In genomic region chr18:59918320-59918755, GRCh38 we compare ENCODE assay signal across 8 cellular contexts. TPM values are rescaled to one million over a fixed set of nuclear protein-coding genes. Genes with fewer than 3 reads are reported as not detected.
A peak's percentile ranks its signal among the peaks of the same experiment; 100 is the strongest.
DNase-seq lines count a peak whose midpoint lies in the region; ATAC-seq and TF ChIP-seq lines count a peak whose summit lies in the region.

No MANE protein-coding gene starts in this region.

- H3K27me3 ChIP-seq in left lung (no peaks in the 10 kb centered on the region), brain microvascular endothelial cell (replicated peaks) (no peaks in the 10 kb centered on the region)

- H3K4me3 ChIP-seq in left lung (no peak overlapping the region), brain microvascular endothelial cell (ENCODE audit: low read depth, low read length) (no peak overlapping the region)

- DNase-seq in CD1c-positive myeloid dendritic cell (ENCODE audit: extremely low spot score), result peak; percentile 55
- peak; percentile 75 for DNase-seq in NCI-H2107 treated with DMSO at 0.1 percent for 48 hours (lab: John Stamatoyannopoulos, UW; ENCODE audit: unreplicated experiment)
- DNase-seq in activated T-helper 1 cell treated with anti-CD3 and anti-CD28 coated beads, Interleukin-12 subunit alpha, Interleukin-12 subunit beta, Interleukin-2, Interleukin-4 antibody, amounts not matched to agents 30 ng/mL and 10 ng/mL and 1 ng/mL, durations not matched to agents 14 hours and 24 hours and 36 hours (ENCODE audit: low spot score), result no peak
- peak; percentile 64 to 87 for DNase-seq in left lung
- DNase-seq in brain microvascular endothelial cell, result no peak
- DNase-seq in hippocampal formation (lab: John Stamatoyannopoulos, UW), result no peak

- TF ChIP-seq CTCF in left lung (IDR thresholded peaks at IDR 0.05) (no peak), brain microvascular endothelial cell (IDR thresholded peaks at IDR 0.05; ENCODE audit: low read depth, low read length, missing control alignments) (no peak)

- H3K27me3 Mint-ChIP-seq in activated T-helper 1 cell treated with anti-CD3 and anti-CD28 coated beads, Interleukin-12 subunit alpha, Interleukin-12 subunit beta, Interleukin-2, Interleukin-4 antibody, amounts not matched to agents 30 ng/mL and 10 ng/mL and 1 ng/mL, durations not matched to agents 14 hours and 24 hours and 36 hours (ENCODE audit: insufficient read depth), result no peaks in the 10 kb centered on the region

- no peak overlapping the region for H3K4me3 Mint-ChIP-seq in activated T-helper 1 cell treated with anti-CD3 and anti-CD28 coated beads, Interleukin-12 subunit alpha, Interleukin-12 subunit beta, Interleukin-2, Interleukin-4 antibody, amounts not matched to agents 30 ng/mL and 10 ng/mL and 1 ng/mL, durations not matched to agents 14 hours and 24 hours and 36 hours

- H3K36me3 ChIP-seq in left lung (no peaks in the 10 kb centered on the region), brain microvascular endothelial cell (replicated peaks) (no peaks in the 10 kb centered on the region)

- H3K27ac Mint-ChIP-seq in activated T-helper 1 cell treated with anti-CD3 and anti-CD28 coated beads, Interleukin-12 subunit alpha, Interleukin-12 subunit beta, Interleukin-2, Interleukin-4 antibody, amounts not matched to agents 30 ng/mL and 10 ng/mL and 1 ng/mL, durations not matched to agents 14 hours and 24 hours and 36 hours, result peak overlapping the region; percentile 42

- H3K9me3 Mint-ChIP-seq in activated T-helper 1 cell treated with anti-CD3 and anti-CD28 coated beads, Interleukin-12 subunit alpha, Interleukin-12 subunit beta, Interleukin-2, Interleukin-4 antibody, amounts not matched to agents 30 ng/mL and 10 ng/mL and 1 ng/mL, durations not matched to agents 14 hours and 24 hours and 36 hours, result no peaks in the 10 kb centered on the region

- H3K36me3 Mint-ChIP-seq in activated T-helper 1 cell treated with anti-CD3 and anti-CD28 coated beads, Interleukin-12 subunit alpha, Interleukin-12 subunit beta, Interleukin-2, Interleukin-4 antibody, amounts not matched to agents 30 ng/mL and 10 ng/mL and 1 ng/mL, durations not matched to agents 14 hours and 24 hours and 36 hours (ENCODE audit: low read depth), result peaks cover 6% of the 10 kb centered on the region

- ATAC-seq in GM18909 (IDR thresholded peaks at IDR 0.05; ENCODE audit: poor library complexity, unreplicated experiment) (peak; percentile 73), HG03066 (IDR thresholded peaks at IDR 0.05; ENCODE audit: low read depth, unreplicated experiment) (peak; percentile 48), left lung (peak; percentile 81)

- peaks cover 0 to 23% of the 10 kb centered on the region in 2 donors for H3K4me1 ChIP-seq in left lung

- in situ Hi-C loops in brain microvascular endothelial cell (cut with HindIII; ENCODE audit: low pct_ligation_motif_present, low sequenced_read_pairs), result no loop called here

- no peaks in the 10 kb centered on the region for H3K9me3 ChIP-seq in left lung

- peak overlapping the region in 1 of 2 donors; percentile 42 for H3K27ac ChIP-seq in left lung
- no peak overlapping the region for H3K27ac ChIP-seq in brain microvascular endothelial cell

- H3K4me1 Mint-ChIP-seq in activated T-helper 1 cell treated with anti-CD3 and anti-CD28 coated beads, Interleukin-12 subunit alpha, Interleukin-12 subunit beta, Interleukin-2, Interleukin-4 antibody, amounts not matched to agents 30 ng/mL and 10 ng/mL and 1 ng/mL, durations not matched to agents 14 hours and 24 hours and 36 hours (ENCODE audit: low read depth), result peaks cover 31% of the 10 kb centered on the region

- intact Hi-C loops in activated T-helper 1 cell treated with anti-CD3 and anti-CD28 coated beads, Interleukin-12 subunit alpha, Interleukin-12 subunit beta, Interleukin-2, Interleukin-4 antibody, amounts not matched to agents 30 ng/mL and 10 ng/mL and 1 ng/mL, durations not matched to agents 14 hours and 24 hours and 36 hours (cut with micrococcal nuclease), result no loop called here
- intact Hi-C loops in left lung (cut with DNase I), result no loop called here

RNA-seq across cellular contexts. Expression of gene PMAIP1, which starts 18.5 kb away (rescaled TPM):
- total RNA-seq in activated T-helper 1 cell treated with anti-CD3 and anti-CD28 coated beads, Interleukin-12 subunit alpha, Interleukin-12 subunit beta, Interleukin-2, Interleukin-4 antibody, amounts not matched to agents 30 ng/mL and 10 ng/mL and 1 ng/mL, durations not matched to agents 14 hours and 24 hours and 36 hours, result 57.2 and 59.5 TPM in 2 replicates
- total RNA-seq in left lung, result 1 to 10 TPM; 3.0 to 5.9 TPM

Comparison
In these comparisons a context has a peak if more than half of its experiments do, and no peak if none do; other contexts are left out.
1. DNase-seq: peak in CD1c-positive myeloid dendritic cell (single experiment), NCI-H2107 treated with DMSO at 0.1 percent for 48 hours (single experiment) and left lung (2 of 2); none in activated T-helper 1 cell treated with anti-CD3 and anti-CD28 coated beads, Interleukin-12 subunit alpha, Interleukin-12 subunit beta, Interleukin-2, Interleukin-4 antibody, amounts not matched to agents 30 ng/mL and 10 ng/mL and 1 ng/mL, durations not matched to agents 14 hours and 24 hours and 36 hours (single experiment), brain microvascular endothelial cell (single experiment) and hippocampal formation (0 of 2).
2. Peak in every context shown above with its lines, with median percentiles within 50 percentile points of each other: ATAC-seq.